Comparison of ENCODE assay signal across 8 cellular contexts in the genomic region with DNA sequence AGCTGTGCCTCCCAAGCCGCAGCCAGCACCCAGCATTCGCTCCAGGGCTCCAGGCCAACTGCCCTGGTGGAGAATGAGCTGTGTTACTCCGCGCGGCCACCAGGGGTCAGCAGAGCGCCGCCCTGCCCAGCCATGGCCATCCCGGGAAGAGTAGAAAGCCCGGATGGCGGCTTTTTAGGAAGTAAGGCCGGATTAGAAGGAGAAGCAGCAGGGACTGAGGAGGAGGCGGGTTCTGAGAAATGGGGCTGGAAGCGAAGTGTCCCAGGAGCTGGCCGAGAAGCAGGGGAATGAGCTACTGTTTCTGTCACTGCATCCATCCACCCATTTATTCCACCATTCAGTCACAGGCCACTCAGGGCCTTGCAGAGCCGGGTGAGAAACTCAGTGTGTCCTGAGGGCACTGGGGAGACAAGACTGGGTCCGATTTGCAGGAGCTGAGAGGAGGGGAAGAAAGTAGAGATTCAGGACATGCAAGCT. TPM values are rescaled to one million over a fixed set of nuclear protein-coding genes. Genes with fewer than 3 reads are reported as not detected.
A peak's percentile ranks its signal among the peaks of the same experiment; 100 is the strongest.
DNase-seq lines count a peak whose midpoint lies in the region; ATAC-seq and TF ChIP-seq lines count a peak whose summit lies in the region.

No MANE protein-coding gene starts in this region.

- H3K27ac ChIP-seq in left lung, result no peak overlapping the region

- POLR2A ChIA-PET in AG04449 (lab: Yijun Ruan, JAX), result interaction anchor here (1.0 kb wide), 1 partner anchor 100 kb away, joined by 3 read pairs; a partner anchor contains a TSS

- intact Hi-C loops in left lung (cut with DNase I), result no loop called here

- ATAC-seq in left lung, result peak; percentile 100
- ATAC-seq in GM18873 (IDR thresholded peaks at IDR 0.05; ENCODE audit: low FRiP score, unreplicated experiment), result no peak

- no peaks in the 10 kb centered on the region for H3K4me1 ChIP-seq in left lung

- DNase-seq in AG04449 (ENCODE audit: low read depth, low spot score), result no peak
- peak; percentile 85 for DNase-seq in GM13977 (ENCODE audit: low spot score)
- DNase-seq in NCI-H2196 (lab: John Stamatoyannopoulos, UW; ENCODE audit: unreplicated experiment), result peak; percentile 86
- DNase-seq in activated CD4-positive, alpha-beta T cell treated with anti-CD3 and anti-CD28 coated beads for 1 hour, result peak; percentile 41
- peak; percentile 45 for DNase-seq in central memory CD4-positive, alpha-beta T cell
- peak; percentile 81 to 97 for DNase-seq in left lung
- DNase-seq in stimulated activated CD4-positive, alpha-beta T cell treated with anti-CD3 and anti-CD28 coated beads, Interleukin-4, amount 100 ng/mL, for 24 hours, result peak; percentile 71

- TF ChIP-seq CTCF in AG04449 (IDR thresholded peaks at IDR 0.05; ENCODE audit: insufficient read depth, low read length, missing control alignments) (peak; percentile 97), GM13977 (IDR thresholded peaks at IDR 0.05; ENCODE audit: extremely low read depth, insufficient read depth, missing control alignments) (peak; percentile 98), left lung (IDR thresholded peaks at IDR 0.05) (peak; percentile 98 to 99)

- in situ Hi-C loops in GM13977 (cut with MboI; ENCODE audit: low pct_unique_long_range_greater_than_20kb, low sequenced_read_pairs, unreplicated experiment), result no loop called here

- H3K4me3 ChIP-seq in AG04449 (ENCODE audit: low read depth, low read length) (no peak overlapping the region), left lung (no peak overlapping the region)

- CTCF ChIA-PET in AG04449 (lab: Yijun Ruan, JAX), result interaction anchor here (0.6 to 4.1 kb wide), 60 partner anchors 10 to 415 kb away, joined by 3 to 66 read pairs (median 5); a partner anchor contains a TSS

- H3K27me3 ChIP-seq in left lung, result peaks cover 0 to 27% of the 10 kb centered on the region in 2 donors

- no peaks in the 10 kb centered on the region for H3K9me3 ChIP-seq in left lung

- H3K36me3 ChIP-seq in left lung, result no peaks in the 10 kb centered on the region

RNA-seq across cellular contexts. Expression of a gene that starts 6.6 kb away (rescaled TPM):
- total RNA-seq in left lung, result under 1 TPM; 0.50 to 0.70 TPM

RNA-seq across cellular contexts. Expression of a gene that starts 35.3 kb away (rescaled TPM):
- total RNA-seq in left lung, result 10 to 100 TPM; 31.6 to 33.5 TPM
